Comparison of ENCODE assay signal across 8 cellular contexts in genomic region chr10:70886921-70887665, GRCh38. TPM values are rescaled to one million over a fixed set of nuclear protein-coding genes. Genes with fewer than 3 reads are reported as not detected.
DNase-seq lines count a peak whose midpoint lies in the region; ATAC-seq and TF ChIP-seq lines count a peak whose summit lies in the region.

No MANE protein-coding gene starts in this region.

- H3K9me3 Mint-ChIP-seq in CD4-positive, alpha-beta T cell = no peaks in the 10 kb centered on the region
- H3K9me3 Mint-ChIP-seq in endodermal cell = no peaks in the 10 kb centered on the region

- H3K9ac ChIP-seq in PC-3 (ENCODE audit: low read length) = peak overlapping the region; percentile 85
- H3K9ac ChIP-seq in endodermal cell (ENCODE audit: extremely low read depth, low read length, poor library complexity, severe bottlenecking) = peak overlapping the region; percentile 64
- H3K9ac ChIP-seq in neuronal stem cell (ENCODE audit: low read depth, low read length, poor library complexity) = no peak overlapping the region

- H3K36me3 ChIP-seq in PC-3 (ENCODE audit: low read depth, low read length) (peaks cover 30% of the 10 kb centered on the region), endodermal cell (ENCODE audit: control insufficient read depth, insufficient read depth, low read length) (peaks cover 44% of the 10 kb centered on the region), neuronal stem cell (replicated peaks in 1 of 2; ENCODE audit: control insufficient read depth in 2 of 2, insufficient read depth in 2 of 2, low read length in 2 of 2) (peaks cover 7 to 32% of the 10 kb centered on the region in 2 donors)

- H3K23ac ChIP-seq in neuronal stem cell (ENCODE audit: low read depth, low read length, poor library complexity) = peak overlapping the region; percentile 62

- peak overlapping the region; percentile 80 for H3K4me3 Mint-ChIP-seq in CD4-positive, alpha-beta T cell
- H3K4me3 Mint-ChIP-seq in endodermal cell = peak overlapping the region; percentile 74

- H3F3A ChIP-seq in PC-3 (ENCODE audit: low read length, unreplicated experiment) = no peaks in the 10 kb centered on the region

- no peaks in the 10 kb centered on the region for H3K27me3 Mint-ChIP-seq in CD4-positive, alpha-beta T cell
- no peaks in the 10 kb centered on the region for H3K27me3 Mint-ChIP-seq in endodermal cell (ENCODE audit: insufficient read depth)

- no peaks in the 10 kb centered on the region for H3K9me2 ChIP-seq in PC-3 (replicated peaks; ENCODE audit: low read length)

- CTCF ChIA-PET in CD4-positive, alpha-beta T cell (lab: Charles Lee) = interaction anchor here (1.0 to 1.6 kb wide), 2 partner anchors 10 to 71 kb away, joined by 3 to 4 read pairs; partner anchors contain the start of gene SGPL1
- CTCF ChIA-PET in PC-3 (lab: Charles Lee) (interaction anchor here (0.9 to 1.5 kb wide), 2 partner anchors 16 to 126 kb away, joined by 3 to 10 read pairs; no protein-coding TSS in a partner anchor), HEK293T (lab: Yijun Ruan, JAX) (interaction anchor here (0.6 to 0.9 kb wide), 3 partner anchors 264 to 286 kb away, joined by 3 read pairs; no protein-coding TSS in a partner anchor)

- H2BK120ac ChIP-seq in neuronal stem cell (ENCODE audit: low read depth, low read length) = no peak overlapping the region

- H2BK5ac ChIP-seq in neuronal stem cell (ENCODE audit: low read length) = no peak overlapping the region

- H3K4me3 ChIP-seq in PC-3 (ENCODE audit: low read length) = peak overlapping the region; percentile 86
- H3K4me3 ChIP-seq in endodermal cell (ENCODE audit: low read length) = peak overlapping the region; percentile 88
- peak overlapping the region; percentile 61 to 91 for H3K4me3 ChIP-seq in neuronal stem cell (ENCODE audit: low read length in 2 of 2)

- no peak overlapping the region for H2BK15ac ChIP-seq in neuronal stem cell (ENCODE audit: low read length)

- H3K4me1 Mint-ChIP-seq in CD4-positive, alpha-beta T cell (ENCODE audit: low read depth) = peaks cover 11% of the 10 kb centered on the region
- H3K4me1 Mint-ChIP-seq in endodermal cell = peaks cover 39% of the 10 kb centered on the region

- POLR2A ChIA-PET in CD4-positive, alpha-beta T cell (lab: Charles Lee) = interaction anchor here (0.6 to 1.7 kb wide), 3 partner anchors 70 to 460 kb away, joined by 4 to 9 read pairs (median 8); no protein-coding TSS in a partner anchor
- POLR2A ChIA-PET in PC-3 (lab: Charles Lee; ENCODE audit: unreplicated experiment) (interaction anchor here (0.5 to 0.6 kb wide), 3 partner anchors 68 to 433 kb away, joined by 3 to 31 read pairs (median 7); no protein-coding TSS in a partner anchor), HEK293T (lab: Yijun Ruan, JAX) (interaction anchor here (0.7 to 2.0 kb wide), 7 partner anchors 8 to 70 kb away, joined by 3 to 6 read pairs (median 3); no protein-coding TSS in a partner anchor)

- TF ChIP-seq CTCF in CD4-positive, alpha-beta T cell (IDR thresholded peaks at IDR 0.05) = no peak
- TF ChIP-seq CTCF in PC-3 (conservative IDR thresholded peaks at IDR 0.05; ENCODE audit: low read depth, low read length) (no peak), endodermal cell (conservative IDR thresholded peaks at IDR 0.05) (no peak)

- no peak overlapping the region for H4K91ac ChIP-seq in neuronal stem cell (ENCODE audit: low read depth, low read length, poor library complexity)

- peak overlapping the region; percentile 24 for H2AK5ac ChIP-seq in neuronal stem cell (ENCODE audit: low read depth, low read length)

- DNase-seq in CD4-positive, alpha-beta T cell = no peak
- DNase-seq in PC-3 = no peak
- DNase-seq in endodermal cell = peak; percentile 69
- no peak for DNase-seq in neuronal stem cell (ENCODE audit: low spot score)
- DNase-seq in stimulated activated CD4-positive, alpha-beta T cell treated with anti-CD3 and anti-CD28 coated beads, Interleukin-4, amount 100 ng/mL, for 1 hour = no peak
- DNase-seq in HEK293T (ENCODE audit: extremely low spot score) = no peak
- no peak for DNase-seq in NCI-H748 (lab: John Stamatoyannopoulos, UW; ENCODE audit: unreplicated experiment)

- intact Hi-C loops in CD4-positive, alpha-beta T cell (cut with DNase I, micrococcal nuclease) = loop anchor here in 1 of 2 experiments (5.0 kb wide), 1 partner anchor 655 kb away; the partner anchor contains the start of gene PPA1
- intact Hi-C loops in PC-3 (cut with micrococcal nuclease) = no loop called here

- no peak overlapping the region for H4K8ac ChIP-seq in neuronal stem cell (ENCODE audit: low read depth, low read length)

- peaks cover 9% of the 10 kb centered on the region for H3K36me3 Mint-ChIP-seq in CD4-positive, alpha-beta T cell (ENCODE audit: low read depth)
- H3K36me3 Mint-ChIP-seq in endodermal cell (ENCODE audit: low read depth) = peaks cover 43% of the 10 kb centered on the region

- 54 to 80% methylated on average over 4 to 12 of the region's 12 CpGs for WGBS in endodermal cell (ENCODE audit: insufficient coverage in 1 of 2, insufficient read length in 1 of 2), 2 experiments
- WGBS in neuronal stem cell (ENCODE audit: extremely low coverage in 2 of 2, insufficient read length in 2 of 2, insufficient replicate concordance in 1 of 2), 2 donors = no CpG with 5 or more reads among the region's 12 CpGs

- H3K27me3 ChIP-seq in CD4-positive, alpha-beta T cell (ENCODE audit: control insufficient read depth, insufficient read depth, low read length) = no peaks in the 10 kb centered on the region
- H3K27me3 ChIP-seq in PC-3 (ENCODE audit: low read length) = no peaks in the 10 kb centered on the region
- no peaks in the 10 kb centered on the region for H3K27me3 ChIP-seq in endodermal cell (ENCODE audit: control insufficient read depth, insufficient read depth, low read length, poor library complexity, severe bottlenecking)
- H3K27me3 ChIP-seq in neuronal stem cell (ENCODE audit: control insufficient read depth in 3 of 3, insufficient read depth in 3 of 3, low read depth in 1 of 3, low read length in 3 of 3) = no peaks in the 10 kb centered on the region

- no peak overlapping the region for H2BK12ac ChIP-seq in neuronal stem cell (ENCODE audit: low read length)

- peaks cover 31% of the 10 kb centered on the region for H3K4me1 ChIP-seq in PC-3 (ENCODE audit: insufficient read depth, low read length)
- H3K4me1 ChIP-seq in endodermal cell (ENCODE audit: control insufficient read depth, insufficient read depth, low read length) = peaks cover 10% of the 10 kb centered on the region
- H3K4me1 ChIP-seq in neuronal stem cell (ENCODE audit: control insufficient read depth in 2 of 2, insufficient read depth in 1 of 2, low read depth in 1 of 2, low read length in 2 of 2) = peaks cover 9 to 10% of the 10 kb centered on the region in 2 donors

- peaks cover 5% of the 10 kb centered on the region; the same call in 1 of the 2 replicates for H4K20me1 ChIP-seq in PC-3 (ENCODE audit: low read length)

- H3K4ac ChIP-seq in neuronal stem cell (ENCODE audit: low read length) = no peak overlapping the region

- peaks cover 41% of the 10 kb centered on the region for H3K79me2 ChIP-seq in PC-3 (ENCODE audit: low read length)

- no peak for ATAC-seq in CD4-positive, alpha-beta T cell (ENCODE audit: poor library complexity)
- no peak for ATAC-seq in PC-3
- no peak for ATAC-seq in HG02870 (IDR thresholded peaks at IDR 0.05; ENCODE audit: unreplicated experiment)

- BruUV-seq in PC-3 (replicated peaks; lab: Mats Ljungman, UMichigan) = TSS peak; percentile 34

- no peak overlapping the region for H3K14ac ChIP-seq in neuronal stem cell (ENCODE audit: low read length)

- peak overlapping the region; percentile 49 for H3K27ac ChIP-seq in CD4-positive, alpha-beta T cell (ENCODE audit: low read depth, low read length)
- no peak overlapping the region for H3K27ac ChIP-seq in PC-3 (ENCODE audit: low read length)
- no peak overlapping the region for H3K27ac ChIP-seq in endodermal cell (ENCODE audit: low read depth, low read length)
- no peak overlapping the region for H3K27ac ChIP-seq in neuronal stem cell (replicated peaks; ENCODE audit: low read length)

- no peaks in the 10 kb centered on the region for H3K9me3 ChIP-seq in CD4-positive, alpha-beta T cell (ENCODE audit: control insufficient read depth, low read length)
- H3K9me3 ChIP-seq in PC-3 (ENCODE audit: low read length) (no peaks in the 10 kb centered on the region), endodermal cell (ENCODE audit: control insufficient read depth, low read length) (no peaks in the 10 kb centered on the region), neuronal stem cell (replicated peaks in 1 of 2; ENCODE audit: control insufficient read depth in 2 of 2, insufficient read depth in 1 of 2, low read depth in 1 of 2, low read length in 2 of 2) (no peaks in the 10 kb centered on the region)

- H3K79me1 ChIP-seq in neuronal stem cell (ENCODE audit: low read depth, low read length) = no peaks in the 10 kb centered on the region

- peak overlapping the region; percentile 69 for H3K27ac Mint-ChIP-seq in CD4-positive, alpha-beta T cell
- peak overlapping the region; percentile 52 for H3K27ac Mint-ChIP-seq in endodermal cell

- peak overlapping the region; percentile 20 for H3K18ac ChIP-seq in neuronal stem cell (ENCODE audit: low read length)

- H2AFZ ChIP-seq in PC-3 (ENCODE audit: low read length) (peak overlapping the region; percentile 94), neuronal stem cell (ENCODE audit: low read length) (peak overlapping the region; percentile 92)

- H3K4me2 ChIP-seq in PC-3 (ENCODE audit: low read length) (peak overlapping the region; percentile 86), neuronal stem cell (ENCODE audit: insufficient read depth, low read length, poor library complexity, severe bottlenecking) (peak overlapping the region; percentile 86)

TF ChIP-seq in HEK293T, 16 proteins besides CTCF, POLR2A, EP300 and RAD21 (continues in another document):
- TF ChIP-seq CTBP1 (IDR thresholded peaks at IDR 0.05; ENCODE audit: borderline replicate concordance) = no peak
- no peak for TF ChIP-seq FOXA1 (IDR thresholded peaks at IDR 0.05)
- no peak for TF ChIP-seq BHLHE40 (IDR thresholded peaks at IDR 0.05; ENCODE audit: borderline replicate concordance)
- no peak for TF ChIP-seq SUZ12 (IDR thresholded peaks at IDR 0.05)
- no peak for TF ChIP-seq ELF4 (IDR thresholded peaks at IDR 0.05)
- no peak for TF ChIP-seq SP1 (IDR thresholded peaks at IDR 0.05)
- TF ChIP-seq FOXK2 (IDR thresholded peaks at IDR 0.05) = no peak
- TF ChIP-seq L3MBTL2 (conservative IDR thresholded peaks at IDR 0.05) = no peak
- TF ChIP-seq NFRKB (IDR thresholded peaks at IDR 0.05) = no peak
- no peak for TF ChIP-seq ARNT (IDR thresholded peaks at IDR 0.05)
- no peak for TF ChIP-seq TARDBP (IDR thresholded peaks at IDR 0.05)
- no peak for TF ChIP-seq FOXM1 (IDR thresholded peaks at IDR 0.05; ENCODE audit: borderline replicate concordance)
- no peak for TF ChIP-seq HDGF (IDR thresholded peaks at IDR 0.05; ENCODE audit: borderline replicate concordance)
- TF ChIP-seq ZNF384 (IDR thresholded peaks at IDR 0.05) = no peak
- no peak for TF ChIP-seq LEF1 (IDR thresholded peaks at IDR 0.05; ENCODE audit: borderline replicate concordance)

RNA-seq across cellular contexts. Expression of gene PCBD1, which starts 1.3 kb away (rescaled TPM):
- 1 to 10 TPM; 4.7 to 4.8 TPM for total RNA-seq in CD4-positive, alpha-beta T cell
- total RNA-seq in PC-3 (2014; rRNA removed) (277 and 283 TPM in 2 replicates), endodermal cell (100 to 1,000 TPM; 168 to 183 TPM)
- polyA plus RNA-seq in endodermal cell (2013, experiment 1 of 2) = 61.9 TPM
- polyA plus RNA-seq in endodermal cell (2013, experiment 2 of 2) = 54.4 TPM
- polyA plus RNA-seq in neuronal stem cell (2013, experiment 1 of 2) = 71.7 TPM
- 72.0 TPM for polyA plus RNA-seq in neuronal stem cell (2013, experiment 2 of 2)

Comparison
In these comparisons a context has a peak if more than half of its experiments do, and no peak if none do; other contexts are left out.
1. RNA of gene PCBD1, which starts 1.3 kb away (total RNA-seq): 277 to 283 TPM in PC-3 and 168 to 183 TPM in endodermal cell; 4.7 to 4.8 TPM in CD4-positive, alpha-beta T cell; every median in the first group is over 10 times any median in the second.
2. Peak in every context shown above with its lines, with median percentiles within 50 percentile points of each other: H3K4me3 ChIP-seq.